16 cellular contexts compared by ENCODE assay signal in genomic region chrX:1609311-1609710, GRCh38. TPM values are rescaled to one million over a fixed set of nuclear protein-coding genes. Genes with fewer than 3 reads are reported as not detected.
A peak's percentile ranks its signal among the peaks of the same experiment; 100 is the strongest.
DNase-seq lines count a peak whose midpoint lies in the region; ATAC-seq and TF ChIP-seq lines count a peak whose summit lies in the region.
"Had no signal": no experiment of that assay in that cellular context is flagged by ENCODE, and none has a peak within 500 bp of the region (broad histone marks: within the 10 kb centered on the region; RNA-seq: fewer than 3 reads in every experiment).

No MANE protein-coding gene starts in this region.

- no peaks in the 10 kb centered on the region for H3K9me3 Mint-ChIP-seq in central memory CD8-positive, alpha-beta T cell

- intact Hi-C loops in left ventricle myocardium inferior (cut with micrococcal nuclease), result no loop called here

- peaks cover 10% of the 10 kb centered on the region for H3K79me1 ChIP-seq in trophoblast cell (ENCODE audit: low read length)

- H3K27ac ChIP-seq in BLaER1, result no peak overlapping the region
- peak overlapping the region; percentile 22 for H3K27ac ChIP-seq in trophoblast cell (ENCODE audit: low read depth, low read length)
- H3K27ac ChIP-seq in left ventricle myocardium inferior (replicated peaks), result no peak overlapping the region

- peaks cover 22% of the 10 kb centered on the region for H3K4me1 ChIP-seq in BLaER1
- peaks cover 17 to 18% of the 10 kb centered on the region in 2 experiments for H3K4me1 ChIP-seq in trophoblast cell (ENCODE audit: control insufficient read depth in 1 of 2, insufficient read depth in 2 of 2, low read length in 2 of 2)
- H3K4me1 ChIP-seq in left ventricle myocardium inferior, result no peaks in the 10 kb centered on the region

- no peak overlapping the region for H3K9ac ChIP-seq in BLaER1
- H3K9ac ChIP-seq in trophoblast cell (ENCODE audit: low read length), result no peak overlapping the region

- no peak overlapping the region for H2AK5ac ChIP-seq in trophoblast cell (ENCODE audit: low read length)

- peak overlapping the region; percentile 70 for H4K91ac ChIP-seq in trophoblast cell (ENCODE audit: low read depth, low read length)

- no peaks in the 10 kb centered on the region for H3K27me3 Mint-ChIP-seq in central memory CD8-positive, alpha-beta T cell

- peak overlapping the region; percentile 75 for H2BK12ac ChIP-seq in trophoblast cell (ENCODE audit: low read length)

- no peaks in the 10 kb centered on the region for H3K4me1 Mint-ChIP-seq in central memory CD8-positive, alpha-beta T cell
- H3K4me1 Mint-ChIP-seq: GM23338 had no signal

- DNase-seq in EH (ENCODE audit: low read depth) (peak; percentile 6), trophoblast cell (no peak), activated gamma-delta T cell (lab: John Stamatoyannopoulos, UW) (no peak), left ventricle myocardium inferior (no peak), GM10266 (ENCODE audit: extremely low spot score) (no peak)
- DNase-seq in central memory CD8-positive, alpha-beta T cell (ENCODE audit: low spot score in 2 of 2), result no peak
- DNase-seq: C1 segment of cervical spinal cord; DMS53; GDM1; NCI-H146; NCI-H2081 treated with DMSO at 0.1 percent for 48 hours; NCI-H69; NK-92 treated with Interleukin-12 subunit alpha and Interleukin-12 subunit beta, amount 100 ng/mL, for 24 hours; PC-3 had no signal

- H2BK120ac ChIP-seq in trophoblast cell (ENCODE audit: insufficient read depth, low read length, poor library complexity), result peak overlapping the region; percentile 80

- no peak overlapping the region for H3K4ac ChIP-seq in trophoblast cell (ENCODE audit: low read depth, low read length)

- WGBS in trophoblast cell (ENCODE audit: extremely low coverage, insufficient coverage, insufficient read length), result no CpG with 5 or more reads among the region's 11 CpGs

- H3K4me2 ChIP-seq in BLaER1, result peak overlapping the region; percentile 54
- H3K4me2 ChIP-seq in trophoblast cell (ENCODE audit: low read length), result no peak overlapping the region
- H3K4me2 ChIP-seq: GM23338 had no signal

- H2BK5ac ChIP-seq in trophoblast cell (ENCODE audit: low read depth, low read length, poor library complexity), result peak overlapping the region; percentile 84

- H3K27ac Mint-ChIP-seq in central memory CD8-positive, alpha-beta T cell (ENCODE audit: low read depth), result peak overlapping the region; percentile 40
- H3K27ac Mint-ChIP-seq: GM23338 had no signal

- H3K4me3 Mint-ChIP-seq in central memory CD8-positive, alpha-beta T cell, result no peak overlapping the region
- H3K4me3 Mint-ChIP-seq: GM23338 had no signal

- H3K18ac ChIP-seq in trophoblast cell (ENCODE audit: low read length), result no peak overlapping the region

- H3K36me3 ChIP-seq in BLaER1 (peaks cover 31% of the 10 kb centered on the region), trophoblast cell (ENCODE audit: control insufficient read depth in 1 of 2, insufficient read depth in 2 of 2, low read length in 2 of 2) (peaks cover 1 to 2% of the 10 kb centered on the region in 2 experiments), left ventricle myocardium inferior (peaks cover 13% of the 10 kb centered on the region)

- no peak for ATAC-seq in central memory CD8-positive, alpha-beta T cell (replicated peaks; ENCODE audit: extremely low read depth, poor library complexity, severe bottlenecking)
- ATAC-seq: PC-3 had no signal

- H3K27me3 ChIP-seq in BLaER1 (no peaks in the 10 kb centered on the region), trophoblast cell (ENCODE audit: insufficient read depth, low read length) (no peaks in the 10 kb centered on the region), left ventricle myocardium inferior (ENCODE audit: low read depth) (no peaks in the 10 kb centered on the region)

- H4K12ac ChIP-seq in trophoblast cell (ENCODE audit: low read depth, low read length), result peak overlapping the region; percentile 30

- peaks cover 5% of the 10 kb centered on the region for H3K79me2 ChIP-seq in trophoblast cell (ENCODE audit: control insufficient read depth, insufficient read depth, low read length, poor library complexity)

- H3K4me3 ChIP-seq in BLaER1 (no peak overlapping the region), trophoblast cell (ENCODE audit: low read depth, low read length) (no peak overlapping the region), left ventricle myocardium inferior (no peak overlapping the region)
- H3K4me3 ChIP-seq: GM23338 had no signal

- peak overlapping the region; percentile 54 for H2AFZ ChIP-seq in trophoblast cell (ENCODE audit: insufficient read depth, low read length, poor library complexity)
- H2AFZ ChIP-seq: GM23338 had no signal

- H3K14ac ChIP-seq in trophoblast cell (ENCODE audit: low read length), result peak overlapping the region; percentile 89

- H3K23ac ChIP-seq in trophoblast cell (ENCODE audit: low read length), result no peak overlapping the region

- H3K9me3 ChIP-seq in BLaER1 (no peaks in the 10 kb centered on the region), trophoblast cell (ENCODE audit: insufficient read depth, low read depth, low read length) (no peaks in the 10 kb centered on the region), left ventricle myocardium inferior (replicated peaks) (no peaks in the 10 kb centered on the region)

- TF ChIP-seq CTCF in left ventricle myocardium inferior (IDR thresholded peaks at IDR 0.05; ENCODE audit: borderline replicate concordance) (no peak), GM10266 (IDR thresholded peaks at IDR 0.05; ENCODE audit: control insufficient read depth, insufficient read depth, low read depth, missing control alignments) (no peak)

- peaks cover 16% of the 10 kb centered on the region for H3K36me3 Mint-ChIP-seq in central memory CD8-positive, alpha-beta T cell (ENCODE audit: insufficient read depth)

- peaks cover 16% of the 10 kb centered on the region for H4K20me1 ChIP-seq in BLaER1

- peak overlapping the region; percentile 77 for H4K8ac ChIP-seq in trophoblast cell (ENCODE audit: low read depth, low read length)

RNA-seq across cellular contexts. Expression of gene ASMT, which starts 5.5 kb away (rescaled TPM):
- 0.15 and 0.18 TPM in 2 replicates for polyA plus RNA-seq in trophoblast cell (2013)
- not detected for total RNA-seq in left ventricle myocardium inferior
- total RNA-seq: PC-3 had no signal

RNA-seq across cellular contexts. Expression of gene AKAP17A, which starts 17.9 kb away (rescaled TPM):
- 62.7 and 64.0 TPM in 2 replicates for polyA plus RNA-seq in trophoblast cell (2013)
- total RNA-seq in left ventricle myocardium inferior, result 15.8 TPM
